Comparison of ENCODE assay signal across 25 cellular contexts in the genomic region with DNA sequence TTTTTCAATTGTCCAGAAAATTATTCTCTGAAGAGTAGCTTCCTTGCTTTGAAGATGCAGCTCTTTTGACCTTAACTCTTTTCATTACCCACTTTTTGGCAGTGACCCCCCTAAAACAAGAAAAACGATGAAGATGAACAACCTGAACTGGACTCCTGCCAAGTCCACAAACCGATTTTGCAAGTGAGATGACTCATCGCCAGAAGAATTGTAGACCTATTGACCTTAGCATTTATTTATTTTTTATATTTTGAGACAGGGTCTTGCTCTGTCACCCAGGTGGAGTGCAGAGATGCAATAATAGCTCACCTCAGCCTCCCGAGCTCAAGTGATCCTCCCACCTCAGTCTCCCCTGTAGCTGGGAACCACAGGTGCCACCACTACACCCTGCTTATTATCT.
DNase-seq lines count a peak whose midpoint lies in the region; ATAC-seq, FAIRE-seq and TF ChIP-seq lines count a peak whose summit lies in the region.
"Had no signal": no experiment of that assay in that cellular context is flagged by ENCODE, and none has a peak within 500 bp of the region (broad histone marks: within the 10 kb centered on the region; RNA-seq: fewer than 3 reads in every experiment).

No MANE protein-coding gene starts in this region.

- H3K36me3 Mint-ChIP-seq in mesothelial cell of epicardium = no peaks in the 10 kb centered on the region
- no peaks in the 10 kb centered on the region for H3K36me3 Mint-ChIP-seq in natural killer cell treated with Interleukin-12 subunit alpha and Interleukin-12 subunit beta and Interleukin-15 and Interleukin-18, amount 100 ng/mL, for 72 hours
- H3K36me3 Mint-ChIP-seq: CD4-positive, alpha-beta memory T cell; stimulated activated memory B cell treated with anti-CD40 and anti-IgM and Interleukin-4, amounts not matched to agents 10 μg/mL and 1 μg/mL and 100 μg/mL, for 72 hours had no signal

- H3K9ac ChIP-seq in endothelial cell of umbilical vein (replicated peaks; ENCODE audit: extremely low read depth, insufficient read depth, low read length) = no peak overlapping the region

- H3K9me3 Mint-ChIP-seq in mesothelial cell of epicardium = peaks cover 4% of the 10 kb centered on the region
- peaks cover 2% of the 10 kb centered on the region for H3K9me3 Mint-ChIP-seq in natural killer cell treated with Interleukin-12 subunit alpha and Interleukin-12 subunit beta and Interleukin-15 and Interleukin-18, amount 100 ng/mL, for 72 hours
- H3K9me3 Mint-ChIP-seq: activated T-cell treated with anti-CD3 and anti-CD28 coated beads, Interleukin-2, amount 50 U/mL, for 4 hours had no signal

- intact Hi-C loops in endothelial cell of umbilical vein (cut with micrococcal nuclease) = no loop called here

- ATAC-seq in omental fat pad (ENCODE audit: low FRiP score) = no peak
- ATAC-seq in natural killer cell treated with Interleukin-12 subunit alpha and Interleukin-12 subunit beta and Interleukin-15 and Interleukin-18, amount 100 ng/mL, for 72 hours = no peak
- ATAC-seq: activated CD4-positive, CD25-positive, alpha-beta regulatory T cell treated with anti-CD3 and anti-CD28 coated beads, Interleukin-2, amount 50 U/mL, for 24 hours; activated T-cell treated with anti-CD3 and anti-CD28 coated beads, Interleukin-2, amount 50 U/mL, for 4 hours; foreskin keratinocyte; GM12878; psoas muscle; stimulated activated memory B cell treated with anti-CD40 and anti-IgM and Interleukin-4, amounts not matched to agents 10 μg/mL and 1 μg/mL and 100 μg/mL, for 72 hours had no signal

- DNase-seq in HT-29 (ENCODE audit: low spot score) (peak; percentile 64), OCI-M1 (lab: John Stamatoyannopoulos, UW) (peak; percentile 31), endothelial cell of umbilical vein (ENCODE audit: low read depth, low spot score) (no peak), mesothelial cell of epicardium (ENCODE audit: low spot score in 2 of 2, unreplicated experiment in 2 of 2) (no peak), GM19240 (ENCODE audit: insufficient read length, low spot score) (no peak), omental fat pad (ENCODE audit: low spot score) (no peak)
- DNase-seq in natural killer cell treated with Interleukin-12 subunit alpha and Interleukin-12 subunit beta and Interleukin-15 and Interleukin-18, amount 100 ng/mL, for 72 hours (ENCODE audit: low spot score) = no peak
- DNase-seq: activated naive CD4-positive, alpha-beta T cell treated with Interleukin-2 at 50 U/mL for 16 hours; activated T-cell treated with anti-CD3 and anti-CD28 coated beads, Interleukin-2, amount 50 U/mL, for 4 hours; amygdala; CD4-positive, alpha-beta memory T cell; central memory CD4-positive, alpha-beta T cell; GOT3; hypothalamus; NCI-H2171 treated with DMSO at 0.1 percent for 48 hours; psoas muscle; small intestine had no signal

- H3K4me1 Mint-ChIP-seq in mesothelial cell of epicardium = peaks cover 27% of the 10 kb centered on the region
- H3K4me1 Mint-ChIP-seq in natural killer cell treated with Interleukin-12 subunit alpha and Interleukin-12 subunit beta and Interleukin-15 and Interleukin-18, amount 100 ng/mL, for 72 hours (ENCODE audit: low read depth in 2 of 2) = no peaks in the 10 kb centered on the region
- H3K4me1 Mint-ChIP-seq: IgD-negative memory B cell; stimulated activated memory B cell treated with anti-CD40 and anti-IgM and Interleukin-4, amounts not matched to agents 10 μg/mL and 1 μg/mL and 100 μg/mL, for 72 hours had no signal

- no peaks in the 10 kb centered on the region for H3K27me3 Mint-ChIP-seq in mesothelial cell of epicardium (ENCODE audit: low read depth)
- peaks cover 3 to 14% of the 10 kb centered on the region in 2 donors for H3K27me3 Mint-ChIP-seq in natural killer cell treated with Interleukin-12 subunit alpha and Interleukin-12 subunit beta and Interleukin-15 and Interleukin-18, amount 100 ng/mL, for 72 hours
- H3K27me3 Mint-ChIP-seq: IgD-negative memory B cell; stimulated activated memory B cell treated with anti-CD40 and anti-IgM and Interleukin-4, amounts not matched to agents 10 μg/mL and 1 μg/mL and 100 μg/mL, for 72 hours had no signal

- H3K36me3 ChIP-seq in endothelial cell of umbilical vein (ENCODE audit: control insufficient read depth in 2 of 2, extremely low read depth in 1 of 2, insufficient read depth in 2 of 2, low read length in 2 of 2) = no peaks in the 10 kb centered on the region
- H3K36me3 ChIP-seq: neutrophil, vagina had no signal

- no peak overlapping the region for H3K27ac ChIP-seq in endothelial cell of umbilical vein (ENCODE audit: insufficient read depth, low read depth, low read length)
- H3K27ac ChIP-seq: foreskin keratinocyte, neutrophil, psoas muscle, vagina had no signal

- BruUV-seq in endothelial cell of umbilical vein (replicated peaks; lab: Mats Ljungman, UMichigan) = no TSS peak

- TF ChIP-seq CTCF in endothelial cell of umbilical vein (IDR thresholded peaks at IDR 0.05; ENCODE audit: extremely low read depth in 1 of 2, insufficient read depth in 1 of 2, low read depth in 1 of 2, low read length in 2 of 2) = no peak
- TF ChIP-seq CTCF in mesothelial cell of epicardium (IDR thresholded peaks at IDR 0.05; ENCODE audit: unreplicated experiment) = no peak
- no peak for TF ChIP-seq CTCF in omental fat pad (IDR thresholded peaks at IDR 0.05)

- TF ChIP-seq POLR2A in endothelial cell of umbilical vein (IDR thresholded peaks at IDR 0.05; ENCODE audit: low read depth, low read length) = no peak

- dilution Hi-C loops in endothelial cell of umbilical vein (cut with MboI; ENCODE audit: extremely low pct_ligation_motif_present, low sequenced_read_pairs) = no loop called here

- no peak overlapping the region for H3K4me2 ChIP-seq in endothelial cell of umbilical vein (ENCODE audit: insufficient read depth, low read length)

- H4K20me1 ChIP-seq in endothelial cell of umbilical vein (replicated peaks; ENCODE audit: control insufficient read depth, extremely low read depth, insufficient read depth, low read length) = no peaks in the 10 kb centered on the region

- no peaks in the 10 kb centered on the region for H3K4me1 ChIP-seq in endothelial cell of umbilical vein (ENCODE audit: control insufficient read depth, extremely low read depth, insufficient read depth, low read length)
- H3K4me1 ChIP-seq: foreskin keratinocyte, psoas muscle, vagina had no signal

- H3K9me1 ChIP-seq in endothelial cell of umbilical vein (replicated peaks; ENCODE audit: control insufficient read depth, extremely low read depth, insufficient read depth, low read length) = no peaks in the 10 kb centered on the region

- H2AFZ ChIP-seq in endothelial cell of umbilical vein (ENCODE audit: low read depth, low read length) = no peak overlapping the region

- H3K27ac Mint-ChIP-seq in mesothelial cell of epicardium = peak overlapping the region; percentile 59
- H3K27ac Mint-ChIP-seq in natural killer cell treated with Interleukin-12 subunit alpha and Interleukin-12 subunit beta and Interleukin-15 and Interleukin-18, amount 100 ng/mL, for 72 hours = no peak overlapping the region
- H3K27ac Mint-ChIP-seq: CD4-positive, alpha-beta memory T cell; IgD-negative memory B cell; stimulated activated memory B cell treated with anti-CD40 and anti-IgM and Interleukin-4, amounts not matched to agents 10 μg/mL and 1 μg/mL and 100 μg/mL, for 72 hours had no signal

- H3K27me3 ChIP-seq in endothelial cell of umbilical vein (ENCODE audit: control insufficient read depth in 2 of 2, insufficient read depth in 2 of 2, low read length in 2 of 2) = no peaks in the 10 kb centered on the region
- H3K27me3 ChIP-seq: foreskin keratinocyte, neutrophil, vagina had no signal

- POLR2A ChIA-PET in endothelial cell of umbilical vein (lab: Charles Lee) = no interaction called here

- CTCF ChIA-PET in endothelial cell of umbilical vein (lab: Charles Lee) = interaction anchor here (1.3 kb wide), 1 partner anchor 19 kb away, joined by 3 read pairs; no protein-coding TSS in a partner anchor

- H3K4me3 Mint-ChIP-seq in mesothelial cell of epicardium = no peak overlapping the region
- no peak overlapping the region for H3K4me3 Mint-ChIP-seq in natural killer cell treated with Interleukin-12 subunit alpha and Interleukin-12 subunit beta and Interleukin-15 and Interleukin-18, amount 100 ng/mL, for 72 hours
- H3K4me3 Mint-ChIP-seq: activated T-cell treated with anti-CD3 and anti-CD28 coated beads, Interleukin-2, amount 50 U/mL, for 4 hours; IgD-negative memory B cell; stimulated activated memory B cell treated with anti-CD40 and anti-IgM and Interleukin-4, amounts not matched to agents 10 μg/mL and 1 μg/mL and 100 μg/mL, for 72 hours had no signal

- no peaks in the 10 kb centered on the region for H3K79me2 ChIP-seq in endothelial cell of umbilical vein (ENCODE audit: control insufficient read depth, insufficient read depth, low read length)

- H3K4me3 ChIP-seq in endothelial cell of umbilical vein (replicated peaks in 1 of 3; ENCODE audit: insufficient read depth in 1 of 3, low read depth in 1 of 3, low read length in 3 of 3) = no peak overlapping the region
- H3K4me3 ChIP-seq: GM12878, psoas muscle, vagina had no signal

- FAIRE-seq in endothelial cell of umbilical vein (lab: Jason Lieb, UNC) = no peak
- FAIRE-seq: GM12878, islet of Langerhans, small intestine had no signal

- no peaks in the 10 kb centered on the region for H3K9me3 ChIP-seq in endothelial cell of umbilical vein (replicated peaks; ENCODE audit: control insufficient read depth, insufficient read depth, low read length)
- H3K9me3 ChIP-seq: neutrophil, psoas muscle, vagina had no signal

TF ChIP-seq in endothelial cell of umbilical vein, 7 proteins besides CTCF, POLR2A, EP300 and RAD21:
- TF ChIP-seq, protein P1, sequence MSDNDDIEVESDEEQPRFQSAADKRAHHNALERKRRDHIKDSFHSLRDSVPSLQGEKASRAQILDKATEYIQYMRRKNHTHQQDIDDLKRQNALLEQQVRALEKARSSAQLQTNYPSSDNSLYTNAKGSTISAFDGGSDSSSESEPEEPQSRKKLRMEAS (IDR thresholded peaks at IDR 0.05; ENCODE audit: insufficient read depth, insufficient read length) = no peak
- TF ChIP-seq FOS (IDR thresholded peaks at IDR 0.05; ENCODE audit: borderline replicate concordance, insufficient read depth, low read length) = peak; percentile 10

Comparison
In these comparisons a context has a peak if more than half of its experiments do, and no peak if none do; other contexts are left out.
1. DNase-seq: peak in HT-29 (single experiment) and OCI-M1 (single experiment); none in endothelial cell of umbilical vein (single experiment), mesothelial cell of epicardium (0 of 2), GM19240 (single experiment), omental fat pad (single experiment) and natural killer cell treated with Interleukin-12 subunit alpha and Interleukin-12 subunit beta and Interleukin-15 and Interleukin-18, amount 100 ng/mL, for 72 hours (single experiment).